In the genomic region with DNA sequence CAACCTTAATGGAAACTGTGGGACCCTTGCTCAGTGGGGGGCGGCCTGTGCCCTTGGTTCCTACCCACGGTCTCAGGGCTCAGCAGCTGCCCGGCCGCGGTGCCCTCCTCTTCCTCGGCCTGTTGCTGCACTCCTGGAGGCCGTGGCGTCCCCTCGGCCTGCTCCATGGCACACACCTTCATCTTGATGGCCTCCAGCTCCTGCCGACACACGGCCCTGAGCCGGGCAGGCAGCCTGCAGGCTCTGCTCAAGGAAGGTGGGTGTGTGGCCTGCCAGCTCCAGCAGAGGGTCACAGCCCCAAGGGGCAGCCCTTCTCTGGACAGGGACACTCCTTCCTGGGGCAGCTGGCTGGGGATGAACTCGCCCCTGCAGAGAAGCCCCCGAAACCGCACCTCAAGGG, we compare ENCODE assay signal across 1 cellular context.
TF ChIP-seq lines count a peak whose summit lies in the region.

No MANE protein-coding gene starts in this region.

TF ChIP-seq in K562, 482 proteins besides CTCF, POLR2A, EP300 and RAD21:
- TF ChIP-seq POLR2G (IDR thresholded peaks at IDR 0.05; ENCODE audit: low read depth, low read length), result peak; percentile 51; the same call in 1 of the 2 replicates
- TF ChIP-seq FOSL1 (tag; conservative IDR thresholded peaks at IDR 0.05), result no peak
